Comparison of ENCODE assay signal across 8 cellular contexts in genomic region chr1:115089443-115090340, GRCh38. TPM values are rescaled to one million over a fixed set of nuclear protein-coding genes. Genes with fewer than 3 reads are reported as not detected.
DNase-seq lines count a peak whose midpoint lies in the region; ATAC-seq and TF ChIP-seq lines count a peak whose summit lies in the region.

TSPAN2 (minus strand) TSS chr1:115089503; CDS start chr1:115089432, 71 bp downstream.

- peak; percentile 90 for ATAC-seq in Right ventricle myocardium superior (ENCODE audit: poor library complexity)
- ATAC-seq in HG03108 (IDR thresholded peaks at IDR 0.05; ENCODE audit: unreplicated experiment), result no peak

- H3K4me3 ChIP-seq in ovary (peak within 1 kb of the TSS; percentile 64), urinary bladder (ENCODE audit: low read depth, low read length) (peak within 1 kb of the TSS; percentile 73)

- 0 to 1% (median 0%) methylated on average over 26 to 66 of the region's 66 CpGs for WGBS in ovary, 3 donors
- WGBS in urinary bladder, result under 1% methylated on average over 65 of the region's 66 CpGs

- TF ChIP-seq CTCF in ovary (IDR thresholded peaks at IDR 0.05), result no peak

- no peak for TF ChIP-seq EP300 in ovary (IDR thresholded peaks at IDR 0.05)

- DNase-seq in EH (ENCODE audit: low read depth) (peak; percentile 76), NCI-H748 treated with DMSO at 0.1 percent for 48 hours (lab: John Stamatoyannopoulos, UW) (peak; percentile 49), activated gamma-delta T cell treated with Interleukin-2 at 50 U/mL for 16 hours (peak; percentile 53), Right ventricle myocardium superior (peak; percentile 90), ovary (peak in 4 of 5 donors; percentile 59 to 65 (median 62)), Ammon's horn (ENCODE audit: low spot score) (no peak)

- H3K27ac ChIP-seq in ovary, result peak within 1 kb of the TSS; percentile 22 to 49
- H3K27ac ChIP-seq in urinary bladder (ENCODE audit: low read depth), result peak within 1 kb of the TSS; percentile 64

- H3K36me3 ChIP-seq in ovary (no peaks in the 10 kb centered on the region), urinary bladder (ENCODE audit: insufficient read depth) (no peaks in the 10 kb centered on the region)

- H3K9me3 ChIP-seq in ovary, result no peaks in the 10 kb centered on the region

- intact Hi-C loops in Right ventricle myocardium superior (cut with DNase I), result no loop called here
- intact Hi-C loops in ovary (cut with DNase I), result no loop called here

- H3K27me3 ChIP-seq in ovary, result no peaks in the 10 kb centered on the region

- no peak for TF ChIP-seq POLR2A in ovary (IDR thresholded peaks at IDR 0.05)

- H3K4me1 ChIP-seq in ovary (ENCODE audit: insufficient read depth) (no peaks in the 10 kb centered on the region), urinary bladder (ENCODE audit: insufficient read depth) (no peaks in the 10 kb centered on the region)

RNA-seq across cellular contexts. Expression of gene TSPAN2, which starts in this region (rescaled TPM):
- total RNA-seq in Right ventricle myocardium superior (12.2 TPM), ovary (10 to 100 TPM in 2 of 7 donors, 1 to 10 TPM in 5; 1.7 to 21.4 (median 4.1) TPM), urinary bladder (55.4 TPM)
- polyA plus RNA-seq in ovary (10 to 100 TPM in 1 of 2 donors, 1 to 10 TPM in 1; 3.5 to 12.5 TPM), urinary bladder (51.1 TPM)
